Comparison of ENCODE assay signal across 8 cellular contexts in the genomic region with DNA sequence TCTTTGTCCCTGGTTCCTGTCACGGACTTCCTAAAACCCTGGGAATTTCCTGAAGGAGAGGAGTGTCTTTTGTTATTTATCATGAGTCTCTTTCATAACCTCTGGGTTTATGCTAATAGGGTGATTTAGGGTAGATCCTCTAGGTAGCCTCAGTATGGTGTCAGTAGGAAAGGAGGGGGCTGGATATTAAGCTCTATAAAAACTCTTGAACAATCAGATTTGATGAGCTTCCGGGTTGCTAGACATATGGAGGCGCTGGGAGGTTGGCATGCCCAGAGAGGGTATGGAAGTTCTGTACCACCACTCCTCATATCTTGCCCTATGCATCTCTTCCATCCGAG. TPM values are rescaled to one million over a fixed set of nuclear protein-coding genes. Genes with fewer than 3 reads are reported as not detected.
DNase-seq lines count a peak whose midpoint lies in the region; ATAC-seq and TF ChIP-seq lines count a peak whose summit lies in the region.

No MANE protein-coding gene starts in this region.

- H3K27ac ChIP-seq in DOHH2 (ENCODE audit: low read depth, low read length), result no peak overlapping the region
- peak overlapping the region; percentile 78 for H3K27ac ChIP-seq in SK-N-MC
- H3K27ac ChIP-seq in esophagus squamous epithelium, result peak overlapping the region; percentile 26 to 82 (median 66)
- H3K27ac ChIP-seq in ovary, result no peak overlapping the region

- peak overlapping the region; percentile 64 for H3K9ac ChIP-seq in SK-N-MC (ENCODE audit: insufficient read length)

- H3K36me3 ChIP-seq in DOHH2 (ENCODE audit: control insufficient read depth, low read length) (no peaks in the 10 kb centered on the region), SK-N-MC (ENCODE audit: insufficient read depth, low read length) (no peaks in the 10 kb centered on the region), esophagus squamous epithelium (no peaks in the 10 kb centered on the region), ovary (no peaks in the 10 kb centered on the region)

- DNase-seq in SK-N-MC (ENCODE audit: low read depth, low spot score) (peak; percentile 94), esophagus squamous epithelium (lab: John Stamatoyannopoulos, UW) (no peak), ovary (no peak), NCI-H1694 (lab: John Stamatoyannopoulos, UW) (no peak), NAMALWA (ENCODE audit: low spot score) (no peak)

- TF ChIP-seq EP300 in ovary (IDR thresholded peaks at IDR 0.05), result no peak

- H4K20me1 ChIP-seq in DOHH2 (ENCODE audit: control insufficient read depth, insufficient read depth, low read depth, low read length), result no peaks in the 10 kb centered on the region

- H3K9me3 ChIP-seq in DOHH2 (ENCODE audit: control insufficient read depth, insufficient read depth, low read length), result no peaks in the 10 kb centered on the region
- H3K9me3 ChIP-seq in SK-N-MC (ENCODE audit: low read depth, low read length), result no peaks in the 10 kb centered on the region
- H3K9me3 ChIP-seq in esophagus squamous epithelium, result no peaks in the 10 kb centered on the region
- no peaks in the 10 kb centered on the region for H3K9me3 ChIP-seq in ovary

- no peaks in the 10 kb centered on the region for H3K9me2 ChIP-seq in DOHH2 (replicated peaks; ENCODE audit: control insufficient read depth, low read length)

- no peak for ATAC-seq in GM19455 (IDR thresholded peaks at IDR 0.05; ENCODE audit: unreplicated experiment)
- ATAC-seq in GM19328 (IDR thresholded peaks at IDR 0.05; ENCODE audit: unreplicated experiment), result no peak

- peaks cover under 1% of the 10 kb centered on the region; the same call in 1 of the 2 replicates for H3K27me3 ChIP-seq in DOHH2 (ENCODE audit: control insufficient read depth, low read length)
- no peaks in the 10 kb centered on the region for H3K27me3 ChIP-seq in esophagus squamous epithelium
- H3K27me3 ChIP-seq in ovary, result no peaks in the 10 kb centered on the region

- no peaks in the 10 kb centered on the region for H3F3A ChIP-seq in DOHH2 (ENCODE audit: control insufficient read depth, insufficient read depth)

- no peaks in the 10 kb centered on the region for H3K79me2 ChIP-seq in DOHH2 (ENCODE audit: control insufficient read depth, low read length)

- H3K4me1 ChIP-seq in DOHH2 (ENCODE audit: control insufficient read depth, low read length) (peaks cover 12% of the 10 kb centered on the region), esophagus squamous epithelium (peaks cover 5 to 16% (median 10%) of the 10 kb centered on the region in 3 donors), ovary (ENCODE audit: insufficient read depth) (no peaks in the 10 kb centered on the region)

- intact Hi-C loops in esophagus squamous epithelium (cut with DNase I) (no loop called here), ovary (cut with DNase I) (no loop called here)

- TF ChIP-seq CTCF in DOHH2 (IDR thresholded peaks at IDR 0.05; ENCODE audit: low read depth, low read length, poor library complexity, severe bottlenecking), result no peak
- TF ChIP-seq CTCF in esophagus squamous epithelium (IDR thresholded peaks at IDR 0.05), result no peak
- TF ChIP-seq CTCF in ovary (IDR thresholded peaks at IDR 0.05), result no peak

- WGBS in esophagus squamous epithelium, 2 donors, result 49 to 57% methylated on average over 4 of the region's 4 CpGs
- 52 to 70% (median 60%) methylated on average over 4 of the region's 4 CpGs for WGBS in ovary, 3 donors

- TF ChIP-seq POLR2A in esophagus squamous epithelium (IDR thresholded peaks at IDR 0.05) (no peak), ovary (IDR thresholded peaks at IDR 0.05) (no peak)

- H3K4me3 ChIP-seq in DOHH2 (ENCODE audit: low read length) (peak overlapping the region; percentile 65), SK-N-MC (peak overlapping the region; percentile 85), esophagus squamous epithelium (peak overlapping the region in 3 of 4 donors; percentile 41 to 67 (median 42)), ovary (peak overlapping the region; percentile 25)

- H3K4me2 ChIP-seq in DOHH2 (ENCODE audit: low read length), result peak overlapping the region; percentile 75

RNA-seq across cellular contexts. Expression of gene PTBP3, which starts 15.5 kb away (rescaled TPM):
- total RNA-seq in esophagus squamous epithelium (100 to 1,000 TPM in 2 of 4 donors, 10 to 100 TPM in 2; 71.9 to 113 (median 88.8) TPM), ovary (10 to 100 TPM; 27.7 to 40.2 (median 32.3) TPM)
- 10 to 100 TPM in 1 of 2 donors, 1 to 10 TPM in 1; 9.4 to 29.3 TPM for polyA plus RNA-seq in ovary

RNA-seq across cellular contexts. Expression of gene HSDL2, which starts 30.9 kb away (rescaled TPM):
- total RNA-seq in esophagus squamous epithelium, result 10 to 100 TPM; 18.5 to 49.4 (median 36.0) TPM
- total RNA-seq in ovary, result 10 to 100 TPM; 44.8 to 79.9 (median 66.1) TPM
- 10 to 100 TPM; 51.9 to 71.6 TPM for polyA plus RNA-seq in ovary

Comparison
In these comparisons a context has a peak if more than half of its experiments do, and no peak if none do; other contexts are left out.
1. H3K27ac ChIP-seq: peak in SK-N-MC (single experiment) and esophagus squamous epithelium (4 of 4); none in DOHH2 (single experiment) and ovary (0 of 2).
2. H3K4me3 ChIP-seq: peak in every context shown above with its lines; median percentile 85 in SK-N-MC; 65 in DOHH2; 42 in esophagus squamous epithelium; 25 in ovary.